13 cellular contexts compared by ENCODE assay signal in genomic region chr3:52679139-52679538, GRCh38. TPM values are rescaled to one million over a fixed set of nuclear protein-coding genes. Genes with fewer than 3 reads are reported as not detected.
DNase-seq lines count a peak whose midpoint lies in the region; ATAC-seq lines count a peak whose summit lies in the region.
"Had no signal": no experiment of that assay in that cellular context is flagged by ENCODE, and none has a peak within 500 bp of the region (broad histone marks: within the 10 kb centered on the region; RNA-seq: fewer than 3 reads in every experiment).

No MANE protein-coding gene starts in this region.

- H3K4me1 Mint-ChIP-seq in activated CD4-positive, alpha-beta T cell treated with anti-CD3 and anti-CD28 coated beads, Interleukin-2, amount 10 ng/mL, durations not matched to agents 24 days and 14 days = peaks cover 40% of the 10 kb centered on the region
- H3K4me1 Mint-ChIP-seq in stimulated activated memory B cell treated with anti-CD40 and anti-IgM and Interleukin-4, amounts not matched to agents 10 μg/mL and 1 μg/mL and 100 μg/mL, for 72 hours = peaks cover 41% of the 10 kb centered on the region

- no peak overlapping the region for H3K4me3 Mint-ChIP-seq in activated CD4-positive, alpha-beta T cell treated with anti-CD3 and anti-CD28 coated beads, Interleukin-2, amount 10 ng/mL, durations not matched to agents 24 days and 14 days
- no peak overlapping the region for H3K4me3 Mint-ChIP-seq in stimulated activated memory B cell treated with anti-CD40 and anti-IgM and Interleukin-4, amounts not matched to agents 10 μg/mL and 1 μg/mL and 100 μg/mL, for 72 hours

- H3K27ac Mint-ChIP-seq in activated CD4-positive, alpha-beta T cell treated with anti-CD3 and anti-CD28 coated beads, Interleukin-2, amount 10 ng/mL, durations not matched to agents 24 days and 14 days = peak overlapping the region; percentile 25
- peak overlapping the region; percentile 51 for H3K27ac Mint-ChIP-seq in stimulated activated memory B cell treated with anti-CD40 and anti-IgM and Interleukin-4, amounts not matched to agents 10 μg/mL and 1 μg/mL and 100 μg/mL, for 72 hours

- intact Hi-C loops in activated CD4-positive, alpha-beta T cell treated with anti-CD3 and anti-CD28 coated beads, Interleukin-2, amount 10 ng/mL, durations not matched to agents 24 days and 14 days (cut with micrococcal nuclease) = no loop called here

- no peaks in the 10 kb centered on the region for H3K27me3 Mint-ChIP-seq in activated CD4-positive, alpha-beta T cell treated with anti-CD3 and anti-CD28 coated beads, Interleukin-2, amount 10 ng/mL, durations not matched to agents 24 days and 14 days
- no peaks in the 10 kb centered on the region for H3K27me3 Mint-ChIP-seq in stimulated activated memory B cell treated with anti-CD40 and anti-IgM and Interleukin-4, amounts not matched to agents 10 μg/mL and 1 μg/mL and 100 μg/mL, for 72 hours
- H3K27me3 Mint-ChIP-seq: IgD-negative memory B cell had no signal

- H3K36me3 Mint-ChIP-seq in activated CD4-positive, alpha-beta T cell treated with anti-CD3 and anti-CD28 coated beads, Interleukin-2, amount 10 ng/mL, durations not matched to agents 24 days and 14 days (ENCODE audit: low read depth) = peaks cover 53% of the 10 kb centered on the region
- peaks cover 45% of the 10 kb centered on the region for H3K36me3 Mint-ChIP-seq in stimulated activated memory B cell treated with anti-CD40 and anti-IgM and Interleukin-4, amounts not matched to agents 10 μg/mL and 1 μg/mL and 100 μg/mL, for 72 hours

- H3K9me3 Mint-ChIP-seq in activated CD4-positive, alpha-beta T cell treated with anti-CD3 and anti-CD28 coated beads, Interleukin-2, amount 10 ng/mL, durations not matched to agents 24 days and 14 days = no peaks in the 10 kb centered on the region
- H3K9me3 Mint-ChIP-seq in stimulated activated memory B cell treated with anti-CD40 and anti-IgM and Interleukin-4, amounts not matched to agents 10 μg/mL and 1 μg/mL and 100 μg/mL, for 72 hours = no peaks in the 10 kb centered on the region
- H3K9me3 Mint-ChIP-seq: IgD-negative memory B cell had no signal

- DNase-seq in activated CD4-positive, alpha-beta T cell treated with anti-CD3 and anti-CD28 coated beads, Interleukin-2, amount 10 ng/mL, durations not matched to agents 24 days and 14 days = no peak
- no peak for DNase-seq in activated CD4-positive, alpha-beta T cell treated with anti-CD3 and anti-CD28 coated beads for 1 hour
- DNase-seq in SW480 (ENCODE audit: low spot score) = peak; percentile 53
- peak; percentile 25 for DNase-seq in epidermal melanocyte (ENCODE audit: insufficient read length, low spot score)
- DNase-seq in AG20443 (ENCODE audit: low spot score) = no peak
- DNase-seq in NCI-H1930 (lab: John Stamatoyannopoulos, UW) = no peak
- no peak for DNase-seq in SK-N-DZ (ENCODE audit: low spot score)
- DNase-seq: NCI-H1417; NCI-H510A; stimulated activated CD4-positive, alpha-beta T cell treated with anti-CD3 and anti-CD28 coated beads, Interleukin-4, amount 100 ng/mL, for 24 hours; stimulated activated naive CD4-positive, alpha-beta T cell had no signal

- no peak for ATAC-seq in stimulated activated memory B cell treated with anti-CD40 and anti-IgM and Interleukin-4, amounts not matched to agents 10 μg/mL and 1 μg/mL and 100 μg/mL, for 72 hours

RNA-seq across cellular contexts. Expression of gene PBRM1, which starts 6.6 kb away (rescaled TPM):
- total RNA-seq in activated CD4-positive, alpha-beta T cell treated with anti-CD3 and anti-CD28 coated beads, Interleukin-2, amount 10 ng/mL, durations not matched to agents 24 days and 14 days = 65.7 and 67.8 TPM in 2 replicates
- polyA plus RNA-seq in SK-N-DZ (2014; cell fraction: cytosol; rRNA removed) = 27.2 and 29.1 TPM in 2 replicates
- 44.5 and 50.2 TPM in 2 replicates for polyA plus RNA-seq in SK-N-DZ (2014; cell fraction: nucleus; rRNA removed)

RNA-seq across cellular contexts. Expression of gene GNL3, which starts 6.7 kb away (rescaled TPM):
- total RNA-seq in activated CD4-positive, alpha-beta T cell treated with anti-CD3 and anti-CD28 coated beads, Interleukin-2, amount 10 ng/mL, durations not matched to agents 24 days and 14 days = 254 and 267 TPM in 2 replicates
- 232 and 256 TPM in 2 replicates for polyA plus RNA-seq in SK-N-DZ (2014; cell fraction: cytosol; rRNA removed)
- polyA plus RNA-seq in SK-N-DZ (2014; cell fraction: nucleus; rRNA removed) = 538 and 663 TPM in 2 replicates

RNA-seq across cellular contexts. Expression of gene GLT8D1, which starts 26.5 kb away (rescaled TPM):
- total RNA-seq in activated CD4-positive, alpha-beta T cell treated with anti-CD3 and anti-CD28 coated beads, Interleukin-2, amount 10 ng/mL, durations not matched to agents 24 days and 14 days = 38.7 and 39.0 TPM in 2 replicates
- polyA plus RNA-seq in SK-N-DZ (2014; cell fraction: cytosol; rRNA removed) = 74.6 and 77.2 TPM in 2 replicates
- 185 and 201 TPM in 2 replicates for polyA plus RNA-seq in SK-N-DZ (2014; cell fraction: nucleus; rRNA removed)

RNA-seq across cellular contexts. Expression of gene SPCS1, which starts 26.8 kb away (rescaled TPM):
- total RNA-seq in activated CD4-positive, alpha-beta T cell treated with anti-CD3 and anti-CD28 coated beads, Interleukin-2, amount 10 ng/mL, durations not matched to agents 24 days and 14 days = 134 and 135 TPM in 2 replicates
- 126 and 133 TPM in 2 replicates for polyA plus RNA-seq in SK-N-DZ (2014; cell fraction: cytosol; rRNA removed)
- 46.8 and 80.2 TPM in 2 replicates for polyA plus RNA-seq in SK-N-DZ (2014; cell fraction: nucleus; rRNA removed)

Comparison
In these comparisons a context has a peak if more than half of its experiments do, and no peak if none do; other contexts are left out.
1. DNase-seq: peak in SW480 (single experiment) and epidermal melanocyte (single experiment); none in activated CD4-positive, alpha-beta T cell treated with anti-CD3 and anti-CD28 coated beads, Interleukin-2, amount 10 ng/mL, durations not matched to agents 24 days and 14 days (single experiment), activated CD4-positive, alpha-beta T cell treated with anti-CD3 and anti-CD28 coated beads for 1 hour (single experiment), AG20443 (single experiment), NCI-H1930 (0 of 2) and SK-N-DZ (single experiment).